Comparison of ENCODE assay signal across 10 cellular contexts in genomic region chr4:145829629-145830395, GRCh38.
DNase-seq lines count a peak whose midpoint lies in the region; ATAC-seq and TF ChIP-seq lines count a peak whose summit lies in the region.
"Had no signal": no experiment of that assay in that cellular context is flagged by ENCODE, and none has a peak within 500 bp of the region (broad histone marks: within the 10 kb centered on the region; RNA-seq: fewer than 3 reads in every experiment).

No MANE protein-coding gene starts in this region.

- H3K4me1 ChIP-seq in thyroid gland: peaks cover 15 to 16% of the 10 kb centered on the region in 2 donors
- H3K4me1 ChIP-seq: prostate gland had no signal

- DNase-seq in stimulated activated CD4-positive, alpha-beta T cell treated with anti-CD3 and anti-CD28 coated beads, Interleukin-15, amount 100 ng/mL, for 24 hours: peak; percentile 56
- DNase-seq in stimulated activated CD4-positive, alpha-beta T cell treated with anti-CD3 and anti-CD28 coated beads, Interleukin-4, amount 100 ng/mL, for 1 hour: no peak
- peak; percentile 59 to 69 for DNase-seq in activated T-cell treated with anti-CD3 and anti-CD28 coated beads, Interleukin-2, amount 50 U/mL, for 48 hours
- no peak for DNase-seq in thyroid gland
- DNase-seq in LoVo (ENCODE audit: low spot score): no peak
- no peak for DNase-seq in DMS114 treated with DMSO at 0.1 percent for 48 hours (lab: John Stamatoyannopoulos, UW; ENCODE audit: unreplicated experiment)
- no peak for DNase-seq in globus pallidus (ENCODE audit: low spot score)

- no peak for TF ChIP-seq CTCF in thyroid gland (IDR thresholded peaks at IDR 0.05)

- WGBS in thyroid gland, 2 donors: 45 to 50% methylated on average over 5 of the region's 5 CpGs

- TF ChIP-seq POLR2A in thyroid gland (IDR thresholded peaks at IDR 0.05): no peak

- H3K36me3 ChIP-seq in thyroid gland: no peaks in the 10 kb centered on the region
- H3K36me3 ChIP-seq: prostate gland had no signal

- no peaks in the 10 kb centered on the region for H3K27me3 ChIP-seq in thyroid gland

- peak; percentile 47 for ATAC-seq in HG02943 (IDR thresholded peaks at IDR 0.05; ENCODE audit: low read depth, unreplicated experiment)
- ATAC-seq: K562 had no signal

- peak overlapping the region; percentile 42 to 73 (median 53) for H3K27ac ChIP-seq in thyroid gland
- H3K27ac ChIP-seq: prostate gland had no signal

- no peaks in the 10 kb centered on the region for H3K9me3 ChIP-seq in thyroid gland
- H3K9me3 ChIP-seq: prostate gland had no signal

- intact Hi-C loops in thyroid gland (cut with DNase I): no loop called here

- no peak overlapping the region for H3K4me3 ChIP-seq in thyroid gland (replicated peaks in 1 of 3)
- H3K4me3 ChIP-seq: K562, prostate gland had no signal

Comparison
In these comparisons a context has a peak if more than half of its experiments do, and no peak if none do; other contexts are left out.
1. DNase-seq: peak in stimulated activated CD4-positive, alpha-beta T cell treated with anti-CD3 and anti-CD28 coated beads, Interleukin-15, amount 100 ng/mL, for 24 hours (single experiment) and activated T-cell treated with anti-CD3 and anti-CD28 coated beads, Interleukin-2, amount 50 U/mL, for 48 hours (2 of 2); none in stimulated activated CD4-positive, alpha-beta T cell treated with anti-CD3 and anti-CD28 coated beads, Interleukin-4, amount 100 ng/mL, for 1 hour (single experiment), thyroid gland (0 of 2), LoVo (single experiment), DMS114 treated with DMSO at 0.1 percent for 48 hours (single experiment) and globus pallidus (single experiment).